Comparison of ENCODE assay signal across 19 cellular contexts in genomic region chr5:79464278-79464677, GRCh38.
"Had no signal": no experiment of that assay in that cellular context is flagged by ENCODE, and none has a peak within 500 bp of the region (broad histone marks: within the 10 kb centered on the region; RNA-seq: fewer than 3 reads in every experiment).

No MANE protein-coding gene starts in this region.

- H3K27me3 ChIP-seq: ascending aorta, esophagus squamous epithelium, foreskin keratinocyte, hepatocyte, ovary, sigmoid colon, spleen had no signal

- H3K4me1 Mint-ChIP-seq: activated naive CD4-positive, alpha-beta T cell treated with anti-CD3 and anti-CD28 coated beads, Interleukin-2, amount 10 ng/mL, durations not matched to agents 7 days and 5 days; activated T-helper 17 cell treated with anti-CD3 and anti-CD28 coated beads, Interleukin-2, amount 50 U/mL, for 72 hours; stimulated activated naive B cell treated with anti-CD40 and anti-IgM and Interleukin-4, amounts not matched to agents 10 μg/mL and 1 μg/mL and 100 μg/mL, for 72 hours had no signal

- H3K4me1 ChIP-seq: ascending aorta, foreskin keratinocyte, sigmoid colon had no signal

- H3K27ac Mint-ChIP-seq: activated CD4-positive, alpha-beta T cell treated with anti-CD3 and anti-CD28 coated beads, Interleukin-2, amount 10 ng/mL, durations not matched to agents 24 days and 14 days; activated CD8-positive, alpha-beta T cell treated with anti-CD3 and anti-CD28 coated beads for 36 hours; activated naive CD4-positive, alpha-beta T cell treated with anti-CD3 and anti-CD28 coated beads, Interleukin-2, amount 10 ng/mL, durations not matched to agents 7 days and 5 days; activated T-helper 17 cell treated with anti-CD3 and anti-CD28 coated beads, Interleukin-2, amount 50 U/mL, for 72 hours; stimulated activated naive B cell treated with anti-CD40 and anti-IgM and Interleukin-4, amounts not matched to agents 10 μg/mL and 1 μg/mL and 100 μg/mL, for 72 hours had no signal

- H3K4me3 ChIP-seq: ascending aorta, esophagus squamous epithelium, hepatocyte, ovary, sigmoid colon, spleen, thoracic aorta had no signal

- H3K4me2 ChIP-seq: hepatocyte had no signal

- H2AFZ ChIP-seq: hepatocyte had no signal

- ATAC-seq: activated CD8-positive, alpha-beta T cell treated with anti-CD3 and anti-CD28 coated beads for 36 hours; activated T-helper 17 cell treated with anti-CD3 and anti-CD28 coated beads, Interleukin-2, amount 50 U/mL, for 72 hours had no signal

- H3K36me3 ChIP-seq: ascending aorta, esophagus squamous epithelium, ovary, sigmoid colon, spleen, thoracic aorta had no signal

- DNase-seq: activated CD4-positive, alpha-beta T cell treated with anti-CD3 and anti-CD28 coated beads, Interleukin-2, amount 10 ng/mL, durations not matched to agents 24 days and 14 days; activated CD8-positive, alpha-beta T cell treated with anti-CD3 and anti-CD28 coated beads for 36 hours; activated naive CD4-positive, alpha-beta T cell treated with anti-CD3 and anti-CD28 coated beads, Interleukin-2, amount 10 ng/mL, durations not matched to agents 7 days and 5 days; activated T-cell treated with anti-CD3 and anti-CD28 coated beads, Interleukin-2, amount 50 U/mL, for 1 hour; cerebellar nuclear complex; effector CD4-positive, alpha-beta T cell; esophagus squamous epithelium; left colon; ovary; sigmoid colon; spleen; stimulated activated naive B cell treated with anti-CD40 and anti-IgM and Interleukin-4, amounts not matched to agents 10 μg/mL and 1 μg/mL and 100 μg/mL, for 72 hours; T-helper 9 cell had no signal

- H3K27ac ChIP-seq: ascending aorta, esophagus squamous epithelium, foreskin keratinocyte, hepatocyte, ovary, sigmoid colon, spleen, thoracic aorta had no signal

- H3K4me3 Mint-ChIP-seq: activated CD4-positive, alpha-beta T cell treated with anti-CD3 and anti-CD28 coated beads, Interleukin-2, amount 10 ng/mL, durations not matched to agents 24 days and 14 days; activated CD8-positive, alpha-beta T cell treated with anti-CD3 and anti-CD28 coated beads for 36 hours; activated naive CD4-positive, alpha-beta T cell treated with anti-CD3 and anti-CD28 coated beads, Interleukin-2, amount 10 ng/mL, durations not matched to agents 7 days and 5 days; activated T-helper 17 cell treated with anti-CD3 and anti-CD28 coated beads, Interleukin-2, amount 50 U/mL, for 72 hours; neural crest cell; stimulated activated naive B cell treated with anti-CD40 and anti-IgM and Interleukin-4, amounts not matched to agents 10 μg/mL and 1 μg/mL and 100 μg/mL, for 72 hours had no signal

- H3K9me3 ChIP-seq: ascending aorta, esophagus squamous epithelium, ovary, sigmoid colon, spleen, thoracic aorta had no signal

- H3K36me3 Mint-ChIP-seq: activated naive CD4-positive, alpha-beta T cell treated with anti-CD3 and anti-CD28 coated beads, Interleukin-2, amount 10 ng/mL, durations not matched to agents 7 days and 5 days; stimulated activated naive B cell treated with anti-CD40 and anti-IgM and Interleukin-4, amounts not matched to agents 10 μg/mL and 1 μg/mL and 100 μg/mL, for 72 hours had no signal

- H3K9me3 Mint-ChIP-seq: activated CD4-positive, alpha-beta T cell treated with anti-CD3 and anti-CD28 coated beads, Interleukin-2, amount 10 ng/mL, durations not matched to agents 24 days and 14 days; activated CD8-positive, alpha-beta T cell treated with anti-CD3 and anti-CD28 coated beads for 36 hours; activated naive CD4-positive, alpha-beta T cell treated with anti-CD3 and anti-CD28 coated beads, Interleukin-2, amount 10 ng/mL, durations not matched to agents 7 days and 5 days; activated T-helper 17 cell treated with anti-CD3 and anti-CD28 coated beads, Interleukin-2, amount 50 U/mL, for 72 hours; neural crest cell; stimulated activated naive B cell treated with anti-CD40 and anti-IgM and Interleukin-4, amounts not matched to agents 10 μg/mL and 1 μg/mL and 100 μg/mL, for 72 hours had no signal
